Comparison of ENCODE assay signal across 15 cellular contexts in genomic region chr4:22739933-22740332, GRCh38. TPM values are rescaled to one million over a fixed set of nuclear protein-coding genes. Genes with fewer than 3 reads are reported as not detected.
DNase-seq lines count a peak whose midpoint lies in the region; FAIRE-seq and TF ChIP-seq lines count a peak whose summit lies in the region.
"Had no signal": no experiment of that assay in that cellular context is flagged by ENCODE, and none has a peak within 500 bp of the region (broad histone marks: within the 10 kb centered on the region; RNA-seq: fewer than 3 reads in every experiment).

No MANE protein-coding gene starts in this region.

- DNase-seq in Daoy (ENCODE audit: low read depth) (peak; percentile 6), RCC 7860 (ENCODE audit: low spot score) (peak; percentile 37), kidney (peak; percentile 54), neuronal stem cell (ENCODE audit: low spot score) (no peak), HAP-1 (ENCODE audit: low spot score in 2 of 2) (no peak), NCI-H526 (lab: John Stamatoyannopoulos, UW) (no peak)
- DNase-seq in stimulated activated CD4-positive, alpha-beta T cell treated with anti-CD3 and anti-CD28 coated beads, Interleukin-2, amount 100 ng/mL, for 24 hours = no peak
- DNase-seq: COR-L47, DMS153, NCI-H1436, NCI-H2029 treated with DMSO at 0.1 percent for 48 hours, NCI-H510A treated with DMSO at 0.1 percent for 48 hours had no signal

- H3K79me1 ChIP-seq in neuronal stem cell (ENCODE audit: low read depth, low read length) = no peaks in the 10 kb centered on the region

- no peak overlapping the region for H3K4me2 ChIP-seq in neuronal stem cell (ENCODE audit: insufficient read depth, low read length, poor library complexity, severe bottlenecking)

- peak overlapping the region; percentile 73 for H2AFZ ChIP-seq in neuronal stem cell (ENCODE audit: low read length)

- TF ChIP-seq CTCF in kidney (IDR thresholded peaks at IDR 0.05; ENCODE audit: borderline replicate concordance, extremely low read depth, insufficient read depth) = no peak

- H3K36me3 ChIP-seq in kidney (ENCODE audit: control insufficient read depth in 1 of 2, insufficient read depth in 2 of 2, low read length in 2 of 2) (no peaks in the 10 kb centered on the region), neuronal stem cell (replicated peaks in 1 of 2; ENCODE audit: control insufficient read depth in 2 of 2, insufficient read depth in 2 of 2, low read length in 2 of 2) (no peaks in the 10 kb centered on the region), HAP-1 (replicated peaks) (no peaks in the 10 kb centered on the region)

- H3K23ac ChIP-seq in neuronal stem cell (ENCODE audit: low read depth, low read length, poor library complexity) = no peak overlapping the region

- intact Hi-C loops in kidney (cut with DNase I) = no loop called here

- no peaks in the 10 kb centered on the region for H3K9me3 ChIP-seq in kidney (ENCODE audit: control insufficient read depth in 1 of 2, low read length in 2 of 2)
- H3K9me3 ChIP-seq in neuronal stem cell (replicated peaks in 1 of 2; ENCODE audit: control insufficient read depth in 2 of 2, insufficient read depth in 1 of 2, low read depth in 1 of 2, low read length in 2 of 2) = no peaks in the 10 kb centered on the region
- H3K9me3 ChIP-seq in HAP-1 = no peaks in the 10 kb centered on the region

- H3K14ac ChIP-seq in neuronal stem cell (ENCODE audit: low read length) = no peak overlapping the region

- no peak overlapping the region for H4K91ac ChIP-seq in neuronal stem cell (ENCODE audit: low read depth, low read length, poor library complexity)

- no peak overlapping the region for H2AK5ac ChIP-seq in neuronal stem cell (ENCODE audit: low read depth, low read length)

- WGBS in neuronal stem cell (ENCODE audit: extremely low coverage in 2 of 2, insufficient read length in 2 of 2, insufficient replicate concordance in 1 of 2), 2 donors = no CpG with 5 or more reads among the region's 3 CpGs

- no peak overlapping the region for H2BK12ac ChIP-seq in neuronal stem cell (ENCODE audit: low read length)

- H3K4me1 ChIP-seq in kidney (ENCODE audit: control insufficient read depth in 1 of 2, insufficient read depth in 1 of 2, low read depth in 1 of 2, low read length in 2 of 2) = peaks cover 0 to 9% of the 10 kb centered on the region in 2 donors
- no peaks in the 10 kb centered on the region for H3K4me1 ChIP-seq in neuronal stem cell (ENCODE audit: control insufficient read depth in 2 of 2, insufficient read depth in 1 of 2, low read depth in 1 of 2, low read length in 2 of 2)
- no peaks in the 10 kb centered on the region for H3K4me1 ChIP-seq in HAP-1

- no peaks in the 10 kb centered on the region for H3K27me3 ChIP-seq in neuronal stem cell (ENCODE audit: control insufficient read depth in 3 of 3, insufficient read depth in 3 of 3, low read depth in 1 of 3, low read length in 3 of 3)
- H3K27me3 ChIP-seq in HAP-1 (ENCODE audit: low read depth) = no peaks in the 10 kb centered on the region

- H3K4ac ChIP-seq in neuronal stem cell (ENCODE audit: low read length) = no peak overlapping the region

- H4K8ac ChIP-seq in neuronal stem cell (ENCODE audit: low read depth, low read length) = no peak overlapping the region

- FAIRE-seq in RCC 7860 (lab: Jason Lieb, UNC) = no peak
- peak; percentile 19 for FAIRE-seq in kidney (lab: Jason Lieb, UNC)
- FAIRE-seq: K562 had no signal

- no peak overlapping the region for H3K9ac ChIP-seq in kidney (ENCODE audit: low read length in 2 of 2)
- no peak overlapping the region for H3K9ac ChIP-seq in neuronal stem cell (ENCODE audit: low read depth, low read length, poor library complexity)

- no peak overlapping the region for H2BK120ac ChIP-seq in neuronal stem cell (ENCODE audit: low read depth, low read length)

- in situ Hi-C loops in HAP-1 (cut with MboI; ENCODE audit: low sequenced_read_pairs) = no loop called here

- H3K27ac ChIP-seq in kidney (ENCODE audit: low read depth in 2 of 2, low read length in 2 of 2) (peak overlapping the region; percentile 40 to 58), neuronal stem cell (replicated peaks; ENCODE audit: low read length) (no peak overlapping the region)
- H3K27ac ChIP-seq: SK-N-MC had no signal

- H2BK5ac ChIP-seq in neuronal stem cell (ENCODE audit: low read length) = no peak overlapping the region

- H3K4me3 ChIP-seq in kidney (ENCODE audit: low read length in 2 of 2) (no peak overlapping the region), neuronal stem cell (ENCODE audit: low read length in 2 of 2) (no peak overlapping the region), HAP-1 (no peak overlapping the region)
- H3K4me3 ChIP-seq: K562, SK-N-MC had no signal

- no peak overlapping the region for H2BK15ac ChIP-seq in neuronal stem cell (ENCODE audit: low read length)

- H3K18ac ChIP-seq in neuronal stem cell (ENCODE audit: low read length) = no peak overlapping the region

RNA-seq across cellular contexts. Expression of gene GBA3, which starts 47.2 kb away (rescaled TPM):
- 0.18 TPM in 1 of 2 replicates, not detected in the other for total RNA-seq in Daoy (2014; rRNA removed; shearing (Covaris generic))
- 40.9 TPM for total RNA-seq in kidney
- 59.0 TPM for polyA plus RNA-seq in kidney (ENCODE audit: insufficient read depth, low read depth, low replicate concordance)
- not detected for polyA plus RNA-seq in neuronal stem cell (2013, experiment 1 of 2)
- polyA plus RNA-seq in neuronal stem cell (2013, experiment 2 of 2) = not detected
- total RNA-seq: Right ventricle myocardium inferior had no signal

Comparison
In these comparisons a context has a peak if more than half of its experiments do, and no peak if none do; other contexts are left out.
1. DNase-seq: peak in Daoy (single experiment), RCC 7860 (single experiment) and kidney (single experiment); none in neuronal stem cell (single experiment), stimulated activated CD4-positive, alpha-beta T cell treated with anti-CD3 and anti-CD28 coated beads, Interleukin-2, amount 100 ng/mL, for 24 hours (0 of 2), HAP-1 (0 of 2) and NCI-H526 (0 of 2).
2. RNA of gene GBA3, which starts 47.2 kb away (total RNA-seq): 40.9 TPM in kidney (single experiment); 0.18 TPM in Daoy; every median in the first group is over 10 times any median in the second.